In genomic region chr1:67441739-67442286, GRCh38 we compare ENCODE assay signal across 1 cellular context.
TF ChIP-seq lines count a peak whose summit lies in the region.

No MANE protein-coding gene starts in this region.

TF ChIP-seq in GM23338, 12 proteins besides CTCF, POLR2A, EP300 and RAD21 (continued from another document):
- TF ChIP-seq ZNF462 (CRISPR knock-in tag; IDR thresholded peaks at IDR 0.05) = no peak
